ENCODE assay signal across 1 cellular context in the genomic region with DNA sequence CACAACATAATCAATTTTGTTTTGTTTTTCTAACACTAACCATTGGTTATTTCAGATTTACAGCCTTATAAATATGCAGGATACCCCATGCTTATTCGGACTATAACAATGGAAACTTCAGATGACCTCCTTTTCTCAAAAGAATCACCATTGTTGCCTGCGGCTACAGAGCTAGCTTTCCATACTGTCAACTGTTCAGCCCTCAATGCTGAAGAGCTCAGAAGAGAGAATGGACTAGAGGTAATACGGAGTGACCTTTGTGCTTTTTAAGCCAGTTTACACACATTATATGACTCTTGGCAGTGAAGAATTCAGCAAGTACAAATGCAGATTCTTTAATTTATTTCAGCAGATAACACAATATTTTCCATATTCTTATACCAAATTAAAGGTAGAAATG.
TF ChIP-seq lines count a peak whose summit lies in the region.

No MANE protein-coding gene starts in this region.

TF ChIP-seq in GM12878, 131 proteins besides CTCF, POLR2A, EP300 and RAD21 (continued from another document):
- TF ChIP-seq, protein P1, sequence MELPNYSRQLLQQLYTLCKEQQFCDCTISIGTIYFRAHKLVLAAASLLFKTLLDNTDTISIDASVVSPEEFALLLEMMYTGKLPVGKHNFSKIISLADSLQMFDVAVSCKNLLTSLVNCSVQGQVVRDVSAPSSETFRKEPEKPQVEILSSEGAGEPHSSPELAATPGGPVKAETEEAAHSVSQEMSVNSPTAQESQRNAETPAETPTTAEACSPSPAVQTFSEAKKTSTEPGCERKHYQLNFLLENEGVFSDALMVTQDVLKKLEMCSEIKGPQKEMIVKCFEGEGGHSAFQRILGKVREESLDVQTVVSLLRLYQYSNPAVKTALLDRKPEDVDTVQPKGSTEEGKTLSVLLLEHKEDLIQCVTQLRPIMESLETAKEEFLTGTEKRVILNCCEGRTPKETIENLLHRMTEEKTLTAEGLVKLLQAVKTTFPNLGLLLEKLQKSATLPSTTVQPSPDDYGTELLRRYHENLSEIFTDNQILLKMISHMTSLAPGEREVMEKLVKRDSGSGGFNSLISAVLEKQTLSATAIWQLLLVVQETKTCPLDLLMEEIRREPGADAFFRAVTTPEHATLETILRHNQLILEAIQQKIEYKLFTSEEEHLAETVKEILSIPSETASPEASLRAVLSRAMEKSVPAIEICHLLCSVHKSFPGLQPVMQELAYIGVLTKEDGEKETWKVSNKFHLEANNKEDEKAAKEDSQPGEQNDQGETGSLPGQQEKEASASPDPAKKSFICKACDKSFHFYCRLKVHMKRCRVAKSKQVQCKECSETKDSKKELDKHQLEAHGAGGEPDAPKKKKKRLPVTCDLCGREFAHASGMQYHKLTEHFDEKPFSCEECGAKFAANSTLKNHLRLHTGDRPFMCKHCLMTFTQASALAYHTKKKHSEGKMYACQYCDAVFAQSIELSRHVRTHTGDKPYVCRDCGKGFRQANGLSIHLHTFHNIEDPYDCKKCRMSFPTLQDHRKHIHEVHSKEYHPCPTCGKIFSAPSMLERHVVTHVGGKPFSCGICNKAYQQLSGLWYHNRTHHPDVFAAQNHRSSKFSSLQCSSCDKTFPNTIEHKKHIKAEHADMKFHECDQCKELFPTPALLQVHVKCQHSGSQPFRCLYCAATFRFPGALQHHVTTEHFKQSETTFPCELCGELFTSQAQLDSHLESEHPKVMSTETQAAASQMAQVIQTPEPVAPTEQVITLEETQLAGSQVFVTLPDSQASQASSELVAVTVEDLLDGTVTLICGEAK (IDR thresholded peaks at IDR 0.05; ENCODE audit: borderline replicate concordance), result no peak
- TF ChIP-seq IKZF1 (conservative IDR thresholded peaks at IDR 0.05), result no peak
